Comparison of ENCODE assay signal across 20 cellular contexts in genomic region chr14:46717211-46717610, GRCh38.
DNase-seq lines count a peak whose midpoint lies in the region; ATAC-seq, FAIRE-seq and TF ChIP-seq lines count a peak whose summit lies in the region.
"Had no signal": no experiment of that assay in that cellular context is flagged by ENCODE, and none has a peak within 500 bp of the region (broad histone marks: within the 10 kb centered on the region; RNA-seq: fewer than 3 reads in every experiment).

No MANE protein-coding gene starts in this region.

- FAIRE-seq in bronchial epithelial cell (lab: Jason Lieb, UNC), result no peak
- FAIRE-seq: A549, K562 had no signal

- TF ChIP-seq CTCF in PC-3 (conservative IDR thresholded peaks at IDR 0.05; ENCODE audit: low read depth, low read length), result no peak
- TF ChIP-seq CTCF in bronchial epithelial cell (IDR thresholded peaks at IDR 0.05; ENCODE audit: insufficient read depth, low read length, severe bottlenecking), result no peak
- no peak for TF ChIP-seq CTCF in mucosa of descending colon (IDR thresholded peaks at IDR 0.05)
- TF ChIP-seq CTCF in endothelial cell (IDR thresholded peaks at IDR 0.05; ENCODE audit: unreplicated experiment), result no peak
- TF ChIP-seq CTCF in transverse colon (IDR thresholded peaks at IDR 0.05), result no peak
- no peak for TF ChIP-seq CTCF in Caco-2 (IDR thresholded peaks at IDR 0.05; ENCODE audit: insufficient read depth in 1 of 2, low read depth in 1 of 2, low read length in 1 of 2, severe bottlenecking in 1 of 2, unreplicated experiment in 1 of 2)

- no peaks in the 10 kb centered on the region for H3K27me3 Mint-ChIP-seq in endothelial cell (ENCODE audit: unreplicated experiment)
- no peaks in the 10 kb centered on the region for H3K27me3 Mint-ChIP-seq in stimulated activated naive B cell treated with anti-CD40 and anti-IgM and Interleukin-4, amounts not matched to agents 10 μg/mL and 1 μg/mL and 100 μg/mL, for 72 hours
- H3K27me3 Mint-ChIP-seq in Caco-2 (ENCODE audit: insufficient read depth, unreplicated experiment), result no peaks in the 10 kb centered on the region

- POLR2A ChIA-PET in PC-3 (lab: Charles Lee; ENCODE audit: unreplicated experiment) (no interaction called here), Caco-2 (lab: Charles Lee) (no interaction called here)

- H4K20me1 ChIP-seq in PC-3 (ENCODE audit: low read length), result no peaks in the 10 kb centered on the region

- H3K27me3 ChIP-seq in PC-3 (ENCODE audit: low read length), result no peaks in the 10 kb centered on the region
- no peaks in the 10 kb centered on the region for H3K27me3 ChIP-seq in bronchial epithelial cell (ENCODE audit: control insufficient read depth, insufficient read depth, low read length)
- H3K27me3 ChIP-seq in transverse colon, result no peaks in the 10 kb centered on the region
- no peaks in the 10 kb centered on the region for H3K27me3 ChIP-seq in Caco-2 (replicated peaks; ENCODE audit: control insufficient read depth, insufficient read depth, low read length)

- H3K4me2 ChIP-seq in PC-3 (ENCODE audit: low read length), result no peak overlapping the region
- H3K4me2 ChIP-seq: A549, PC-9 had no signal

- H3K4me1 Mint-ChIP-seq in endothelial cell (ENCODE audit: unreplicated experiment) (no peaks in the 10 kb centered on the region), Caco-2 (ENCODE audit: low read depth, unreplicated experiment) (no peaks in the 10 kb centered on the region)
- H3K4me1 Mint-ChIP-seq in stimulated activated naive B cell treated with anti-CD40 and anti-IgM and Interleukin-4, amounts not matched to agents 10 μg/mL and 1 μg/mL and 100 μg/mL, for 72 hours, result no peaks in the 10 kb centered on the region

- no peak for TF ChIP-seq EP300 in transverse colon (IDR thresholded peaks at IDR 0.05; ENCODE audit: low read depth)

- H3K4me3 Mint-ChIP-seq in endothelial cell (ENCODE audit: unreplicated experiment) (no peak overlapping the region), Caco-2 (ENCODE audit: unreplicated experiment) (no peak overlapping the region)
- no peak overlapping the region for H3K4me3 Mint-ChIP-seq in stimulated activated naive B cell treated with anti-CD40 and anti-IgM and Interleukin-4, amounts not matched to agents 10 μg/mL and 1 μg/mL and 100 μg/mL, for 72 hours

- WGBS in transverse colon (ENCODE audit: low coverage in 1 of 2), 2 donors, result 63 to 70% methylated on average over 3 of the region's 3 CpGs

- H3K9me3 ChIP-seq in PC-3 (ENCODE audit: low read length) (no peaks in the 10 kb centered on the region), mucosa of descending colon (no peaks in the 10 kb centered on the region), transverse colon (no peaks in the 10 kb centered on the region), Caco-2 (no peaks in the 10 kb centered on the region)
- H3K9me3 ChIP-seq: A549 had no signal

- H3K9me3 Mint-ChIP-seq in endothelial cell (ENCODE audit: unreplicated experiment) (no peaks in the 10 kb centered on the region), Caco-2 (ENCODE audit: unreplicated experiment) (no peaks in the 10 kb centered on the region)
- H3K9me3 Mint-ChIP-seq in stimulated activated naive B cell treated with anti-CD40 and anti-IgM and Interleukin-4, amounts not matched to agents 10 μg/mL and 1 μg/mL and 100 μg/mL, for 72 hours, result peaks cover 0 to 2% of the 10 kb centered on the region in 2 donors

- no peaks in the 10 kb centered on the region for H3F3A ChIP-seq in PC-3 (ENCODE audit: low read length, unreplicated experiment)

- H3K9ac ChIP-seq in PC-3 (ENCODE audit: low read length), result no peak overlapping the region

- CTCF ChIA-PET in PC-3 (lab: Charles Lee) (no interaction called here), Caco-2 (lab: Charles Lee) (no interaction called here)

- ATAC-seq in PC-3 (peak; percentile 37; the same call in 1 of the 2 replicates), mucosa of descending colon (peak; percentile 44)
- ATAC-seq in stimulated activated naive B cell treated with anti-CD40 and anti-IgM and Interleukin-4, amounts not matched to agents 10 μg/mL and 1 μg/mL and 100 μg/mL, for 72 hours (replicated peaks), result no peak
- ATAC-seq: A549, HCT116, K562 had no signal

- H3K79me2 ChIP-seq in PC-3 (ENCODE audit: low read length), result no peaks in the 10 kb centered on the region

- no peaks in the 10 kb centered on the region for H3K9me2 ChIP-seq in PC-3 (replicated peaks; ENCODE audit: low read length)

- H2AFZ ChIP-seq in PC-3 (ENCODE audit: low read length), result 0 out of 2 replicates have a peak overlapping the region, but pooled peaks have one; percentile 21
- H2AFZ ChIP-seq: PC-9 had no signal

- intact Hi-C loops in PC-3 (cut with micrococcal nuclease), result no loop called here
- intact Hi-C loops in mucosa of descending colon (cut with DNase I, micrococcal nuclease), result no loop called here
- intact Hi-C loops in transverse colon (cut with DNase I; ENCODE audit: low total_unique reads), result no loop called here
- intact Hi-C loops in Caco-2 (cut with micrococcal nuclease; ENCODE audit: unreplicated experiment), result no loop called here

- no peak for TF ChIP-seq POLR2A in transverse colon (IDR thresholded peaks at IDR 0.05)

- no peak overlapping the region for H3K27ac Mint-ChIP-seq in endothelial cell (ENCODE audit: unreplicated experiment)
- H3K27ac Mint-ChIP-seq in stimulated activated naive B cell treated with anti-CD40 and anti-IgM and Interleukin-4, amounts not matched to agents 10 μg/mL and 1 μg/mL and 100 μg/mL, for 72 hours, result no peak overlapping the region
- H3K27ac Mint-ChIP-seq in Caco-2 (ENCODE audit: unreplicated experiment), result no peak overlapping the region

- H3K4me3 ChIP-seq in PC-3 (ENCODE audit: low read length) (no peak overlapping the region), bronchial epithelial cell (ENCODE audit: low read depth, low read length) (no peak overlapping the region), mucosa of descending colon (no peak overlapping the region), transverse colon (no peak overlapping the region), Caco-2 (ENCODE audit: low read depth, low read length) (no peak overlapping the region)
- H3K4me3 ChIP-seq: A549, K562, PC-9 had no signal

- no peaks in the 10 kb centered on the region for H3K4me1 ChIP-seq in PC-3 (ENCODE audit: insufficient read depth, low read length)
- no peaks in the 10 kb centered on the region for H3K4me1 ChIP-seq in mucosa of descending colon (ENCODE audit: low read depth)
- no peaks in the 10 kb centered on the region for H3K4me1 ChIP-seq in transverse colon
- H3K4me1 ChIP-seq in Caco-2, result no peaks in the 10 kb centered on the region
- H3K4me1 ChIP-seq: A549 had no signal

- H3K27ac ChIP-seq in PC-3 (ENCODE audit: low read length) (no peak overlapping the region), transverse colon (no peak overlapping the region)
- H3K27ac ChIP-seq: A549, C4-2B, HL-60, PC-9 had no signal

- no peaks in the 10 kb centered on the region for H3K36me3 ChIP-seq in PC-3 (ENCODE audit: low read depth, low read length)
- no peaks in the 10 kb centered on the region for H3K36me3 ChIP-seq in bronchial epithelial cell (ENCODE audit: control insufficient read depth, insufficient read depth, low read length)
- H3K36me3 ChIP-seq in mucosa of descending colon (ENCODE audit: low read depth), result no peaks in the 10 kb centered on the region
- H3K36me3 ChIP-seq in transverse colon, result no peaks in the 10 kb centered on the region
- no peaks in the 10 kb centered on the region for H3K36me3 ChIP-seq in Caco-2 (ENCODE audit: control insufficient read depth, insufficient read depth, low read length)

- no TSS peak for BruUV-seq in PC-3 (replicated peaks; lab: Mats Ljungman, UMichigan)
- no TSS peak for BruUV-seq in Caco-2 (replicated peaks; lab: Mats Ljungman, UMichigan)

- DNase-seq in ELR (ENCODE audit: low read depth) (peak; percentile 10), PC-3 (peak; percentile 8), bronchial epithelial cell (ENCODE audit: low read depth) (peak; percentile 33), mucosa of descending colon (no peak), endothelial cell (ENCODE audit: low spot score) (no peak), transverse colon (no peak), Caco-2 (no peak)
- DNase-seq in stimulated activated naive B cell treated with anti-CD40 and anti-IgM and Interleukin-4, amounts not matched to agents 10 μg/mL and 1 μg/mL and 100 μg/mL, for 72 hours, result no peak
- DNase-seq: DMS53, MV-4-11, NCI-H1436, NCI-H2029, NCI-H2171, NCI-H748 treated with DMSO at 0.1 percent for 48 hours, PC-9 had no signal

- in situ Hi-C loops in transverse colon (cut with MboI; ENCODE audit: low pct_ligation_motif_present in 1 of 4, low pct_unique_long_range_greater_than_20kb in 1 of 4, low sequenced_read_pairs in 3 of 4), result no loop called here

- H3K36me3 Mint-ChIP-seq in endothelial cell (ENCODE audit: low read depth, unreplicated experiment) (no peaks in the 10 kb centered on the region), Caco-2 (ENCODE audit: insufficient read depth, unreplicated experiment) (no peaks in the 10 kb centered on the region)
- no peaks in the 10 kb centered on the region for H3K36me3 Mint-ChIP-seq in stimulated activated naive B cell treated with anti-CD40 and anti-IgM and Interleukin-4, amounts not matched to agents 10 μg/mL and 1 μg/mL and 100 μg/mL, for 72 hours

Comparison
In these comparisons a context has a peak if more than half of its experiments do, and no peak if none do; other contexts are left out.
1. DNase-seq: peak in ELR (single experiment), PC-3 (single experiment) and bronchial epithelial cell (single experiment); none in mucosa of descending colon (0 of 3), endothelial cell (single experiment), stimulated activated naive B cell treated with anti-CD40 and anti-IgM and Interleukin-4, amounts not matched to agents 10 μg/mL and 1 μg/mL and 100 μg/mL, for 72 hours (single experiment), transverse colon (single experiment) and Caco-2 (0 of 2).
2. ATAC-seq: peak in PC-3 (single experiment) and mucosa of descending colon (single experiment); none in stimulated activated naive B cell treated with anti-CD40 and anti-IgM and Interleukin-4, amounts not matched to agents 10 μg/mL and 1 μg/mL and 100 μg/mL, for 72 hours (0 of 2).